ENCODE assay signal across 20 cellular contexts in genomic region chr1:34796990-34797389, GRCh38. TPM values are rescaled to one million over a fixed set of nuclear protein-coding genes. Genes with fewer than 3 reads are reported as not detected.
DNase-seq lines count a peak whose midpoint lies in the region; ATAC-seq and TF ChIP-seq lines count a peak whose summit lies in the region.
"Had no signal": no experiment of that assay in that cellular context is flagged by ENCODE, and none has a peak within 500 bp of the region (broad histone marks: within the 10 kb centered on the region; RNA-seq: fewer than 3 reads in every experiment).

No MANE protein-coding gene starts in this region.

- CTCF ChIA-PET in activated B cell treated with CpG ODN at 0.5 μM for 24 hours (lab: Charles Lee) = interaction anchor here (1.2 kb wide), 1 partner anchor 9 kb away, joined by 3 read pairs; no protein-coding TSS in a partner anchor

- peak overlapping the region; percentile 51 for H3K27ac Mint-ChIP-seq in activated T-cell treated with anti-CD3 and anti-CD28 coated beads, Interleukin-2, amount 50 U/mL, for 24 hours
- no peak overlapping the region for H3K27ac Mint-ChIP-seq in activated B cell treated with CpG ODN at 0.5 μM for 24 hours
- no peak overlapping the region for H3K27ac Mint-ChIP-seq in stimulated activated memory B cell treated with anti-CD40 and anti-IgM and Interleukin-4, amounts not matched to agents 10 μg/mL and 1 μg/mL and 100 μg/mL, for 72 hours
- H3K27ac Mint-ChIP-seq: type B pancreatic cell had no signal

- no peak for TF ChIP-seq POLR2A in erythroblast (IDR thresholded peaks at IDR 0.05; ENCODE audit: low read length)

- no peaks in the 10 kb centered on the region for H3K9me3 Mint-ChIP-seq in activated T-cell treated with anti-CD3 and anti-CD28 coated beads, Interleukin-2, amount 50 U/mL, for 24 hours
- no peaks in the 10 kb centered on the region for H3K9me3 Mint-ChIP-seq in activated B cell treated with CpG ODN at 0.5 μM for 24 hours
- H3K9me3 Mint-ChIP-seq in stimulated activated memory B cell treated with anti-CD40 and anti-IgM and Interleukin-4, amounts not matched to agents 10 μg/mL and 1 μg/mL and 100 μg/mL, for 72 hours = no peaks in the 10 kb centered on the region
- H3K9me3 Mint-ChIP-seq: memory B cell, type B pancreatic cell had no signal

- no peak for DNase-seq in activated T-cell treated with anti-CD3 and anti-CD28 coated beads, Interleukin-2, amount 50 U/mL, for 24 hours
- DNase-seq in activated T-cell treated with anti-CD3 and anti-CD28 coated beads, Interleukin-2, amount 50 U/mL, for 1 hour = no peak
- DNase-seq in activated B cell treated with CpG ODN at 0.5 μM for 24 hours (no peak), erythroblast (lab: John Stamatoyannopoulos, UW) (no peak), head of caudate nucleus (no peak)
- DNase-seq: activated gamma-delta T cell; COR-L47; hippocampal formation; NCI-H2029; NK-92 treated with Interleukin-12 subunit alpha and Interleukin-12 subunit beta, amount 100 ng/mL, for 24 hours; occipital lobe; WERI-Rb-1 had no signal

- no peaks in the 10 kb centered on the region for H3K36me3 Mint-ChIP-seq in activated T-cell treated with anti-CD3 and anti-CD28 coated beads, Interleukin-2, amount 50 U/mL, for 24 hours (ENCODE audit: low read depth)
- H3K36me3 Mint-ChIP-seq in activated B cell treated with CpG ODN at 0.5 μM for 24 hours (ENCODE audit: low read depth) = no peaks in the 10 kb centered on the region
- H3K36me3 Mint-ChIP-seq in stimulated activated memory B cell treated with anti-CD40 and anti-IgM and Interleukin-4, amounts not matched to agents 10 μg/mL and 1 μg/mL and 100 μg/mL, for 72 hours = peaks cover 14% of the 10 kb centered on the region
- H3K36me3 Mint-ChIP-seq: type B pancreatic cell had no signal

- ATAC-seq in GM21529 (IDR thresholded peaks at IDR 0.05; ENCODE audit: unreplicated experiment) = peak; percentile 81
- ATAC-seq in activated B cell treated with CpG ODN at 0.5 μM for 24 hours (ENCODE audit: low read depth) = peak; percentile 28
- ATAC-seq in stimulated activated memory B cell treated with anti-CD40 and anti-IgM and Interleukin-4, amounts not matched to agents 10 μg/mL and 1 μg/mL and 100 μg/mL, for 72 hours = peak; percentile 38
- ATAC-seq in HG03565 (IDR thresholded peaks at IDR 0.05; ENCODE audit: unreplicated experiment) = no peak
- ATAC-seq: HCT116 had no signal

- intact Hi-C loops in activated B cell treated with CpG ODN at 0.5 μM for 24 hours (cut with micrococcal nuclease) = no loop called here
- intact Hi-C loops in head of caudate nucleus (cut with DNase I) = no loop called here

- H3K27me3 Mint-ChIP-seq in activated T-cell treated with anti-CD3 and anti-CD28 coated beads, Interleukin-2, amount 50 U/mL, for 24 hours = peaks cover 27% of the 10 kb centered on the region
- H3K27me3 Mint-ChIP-seq in activated B cell treated with CpG ODN at 0.5 μM for 24 hours = peaks cover 15% of the 10 kb centered on the region
- H3K27me3 Mint-ChIP-seq in stimulated activated memory B cell treated with anti-CD40 and anti-IgM and Interleukin-4, amounts not matched to agents 10 μg/mL and 1 μg/mL and 100 μg/mL, for 72 hours = peaks cover 27% of the 10 kb centered on the region

- H3K4me1 Mint-ChIP-seq in activated T-cell treated with anti-CD3 and anti-CD28 coated beads, Interleukin-2, amount 50 U/mL, for 24 hours (ENCODE audit: low read depth) = peaks cover 33% of the 10 kb centered on the region
- H3K4me1 Mint-ChIP-seq in activated B cell treated with CpG ODN at 0.5 μM for 24 hours = peaks cover 20% of the 10 kb centered on the region
- H3K4me1 Mint-ChIP-seq in stimulated activated memory B cell treated with anti-CD40 and anti-IgM and Interleukin-4, amounts not matched to agents 10 μg/mL and 1 μg/mL and 100 μg/mL, for 72 hours = peaks cover 28% of the 10 kb centered on the region

- H3K4me3 Mint-ChIP-seq in activated T-cell treated with anti-CD3 and anti-CD28 coated beads, Interleukin-2, amount 50 U/mL, for 24 hours = no peak overlapping the region
- no peak overlapping the region for H3K4me3 Mint-ChIP-seq in activated B cell treated with CpG ODN at 0.5 μM for 24 hours
- no peak overlapping the region for H3K4me3 Mint-ChIP-seq in stimulated activated memory B cell treated with anti-CD40 and anti-IgM and Interleukin-4, amounts not matched to agents 10 μg/mL and 1 μg/mL and 100 μg/mL, for 72 hours
- H3K4me3 Mint-ChIP-seq: memory B cell, type B pancreatic cell had no signal

- TF ChIP-seq CTCF in activated B cell treated with CpG ODN at 0.5 μM for 24 hours (IDR thresholded peaks at IDR 0.05) = no peak

- POLR2A ChIA-PET in activated B cell treated with CpG ODN at 0.5 μM for 24 hours (lab: Charles Lee) = interaction anchor here (1.1 kb wide), 1 partner anchor 63 kb away, joined by 3 read pairs; the partner anchor contains the start of gene SMIM12

RNA-seq across cellular contexts. Expression of gene GJA4, which starts 4.2 kb away (rescaled TPM):
- total RNA-seq in activated B cell treated with CpG ODN at 0.5 μM for 24 hours = not detected in 2 replicates
- total RNA-seq: LHCN-M2 had no signal

RNA-seq across cellular contexts. Expression of gene GJB3, which starts 16.0 kb away (rescaled TPM):
- not detected in 2 replicates for total RNA-seq in activated B cell treated with CpG ODN at 0.5 μM for 24 hours
- total RNA-seq: endothelial cell of umbilical vein, LHCN-M2, occipital lobe had no signal

RNA-seq across cellular contexts. Expression of gene GJB4, which starts 37.5 kb away (rescaled TPM):
- total RNA-seq in activated B cell treated with CpG ODN at 0.5 μM for 24 hours = not detected in 2 replicates
- total RNA-seq: endothelial cell of umbilical vein, LHCN-M2, occipital lobe had no signal

RNA-seq across cellular contexts. Expression of gene GJB5, which starts 42.1 kb away (rescaled TPM):
- not detected in 2 replicates for total RNA-seq in activated B cell treated with CpG ODN at 0.5 μM for 24 hours
- total RNA-seq: endothelial cell of umbilical vein, LHCN-M2, occipital lobe had no signal
